Comparison of ENCODE assay signal across 1 cellular context in the genomic region with DNA sequence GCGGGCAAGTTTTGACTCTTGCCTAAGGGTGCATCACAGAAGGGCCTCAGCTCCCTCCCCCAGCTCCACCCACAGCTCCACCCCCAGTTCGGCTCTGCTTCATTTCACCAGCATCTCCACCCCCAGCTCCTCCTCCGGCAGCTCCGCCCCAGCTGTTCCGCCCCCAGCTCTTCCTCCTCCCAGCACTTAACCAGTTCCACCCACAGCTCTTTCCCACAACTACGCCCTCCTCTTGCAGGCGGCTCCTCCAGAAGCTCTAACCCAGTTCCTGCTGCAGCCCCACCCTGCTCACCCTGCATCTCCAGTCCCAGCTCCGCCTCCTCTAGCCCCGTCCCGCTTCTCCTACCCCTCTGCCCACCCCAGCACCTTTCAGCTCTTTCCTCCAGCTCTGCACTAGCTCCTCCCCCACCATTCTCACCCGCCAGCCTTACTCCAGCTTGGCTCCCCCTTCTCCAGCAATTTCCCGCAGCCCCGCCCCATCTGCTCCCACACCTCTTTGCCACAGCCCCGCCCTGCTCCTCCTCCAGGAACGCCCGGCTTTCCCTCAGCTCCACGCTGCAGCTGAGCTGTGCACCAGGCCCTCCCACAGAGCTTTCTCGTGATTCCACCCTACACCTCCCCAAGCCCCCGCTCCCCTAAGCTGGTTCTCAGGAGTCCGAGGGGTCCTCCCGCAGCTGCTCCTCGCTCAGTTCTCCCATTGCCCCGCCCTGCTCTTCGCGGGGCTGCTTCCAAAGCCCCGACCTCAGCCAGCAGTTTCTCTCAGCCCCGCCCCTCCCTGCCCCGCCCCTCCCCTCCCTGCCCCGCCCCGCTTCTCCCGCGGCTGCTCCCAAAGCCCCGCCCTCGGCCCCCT.
TF ChIP-seq lines count a peak whose summit lies in the region.

No MANE protein-coding gene starts in this region.

TF ChIP-seq in SK-N-SH treated with all-trans-retinoic acid at 6 μM for 48 hours, 23 proteins besides CTCF, POLR2A, EP300 and RAD21 (continued from another document):
- TF ChIP-seq CSRNP3 (CRISPR knock-in tag; IDR thresholded peaks at IDR 0.05), result no peak
- TF ChIP-seq CSDC2 (CRISPR knock-in tag; IDR thresholded peaks at IDR 0.05), result no peak
- TF ChIP-seq RARB (CRISPR knock-in tag; IDR thresholded peaks at IDR 0.05), result no peak
